Comparison of ENCODE assay signal across 44 cellular contexts in genomic region chr1:46537651-46538050, GRCh38. TPM values are rescaled to one million over a fixed set of nuclear protein-coding genes. Genes with fewer than 3 reads are reported as not detected.
"Had no signal": no experiment of that assay in that cellular context is flagged by ENCODE, and none has a peak within 500 bp of the region (broad histone marks: within the 10 kb centered on the region; RNA-seq: fewer than 3 reads in every experiment).

No MANE protein-coding gene starts in this region.

- DNase-seq: activated effector memory CD4-positive, alpha-beta T cell treated with anti-CD3 and anti-CD28 coated beads, Interleukin-2, amount 50 U/mL, for 16 hours; activated effector memory CD4-positive, alpha-beta T cell treated with Interleukin-2 at 50 U/mL for 16 hours; activated gamma-delta T cell; activated gamma-delta T cell treated with Interleukin-2 at 50 U/mL for 16 hours; activated naive CD4-positive, alpha-beta T cell; activated naive CD4-positive, alpha-beta T cell treated with anti-CD3 and anti-CD28 coated beads for 36 hours; activated naive CD4-positive, alpha-beta T cell treated with anti-CD3 and anti-CD28 coated beads, Interleukin-2, amount 10 ng/mL, durations not matched to agents 7 days and 5 days; activated naive CD4-positive, alpha-beta T cell treated with anti-CD3 and anti-CD28 coated beads, Interleukin-2, amount 50 U/mL, for 16 hours; activated naive CD4-positive, alpha-beta T cell treated with Interleukin-2 at 50 U/mL for 16 hours; activated naive CD8-positive, alpha-beta T cell treated with anti-CD3 and anti-CD28 coated beads for 36 hours; activated naive CD8-positive, alpha-beta T cell treated with anti-CD3 and anti-CD28 coated beads, Interleukin-2, amount 10 ng/mL, durations not matched to agents 7 days and 5 days; activated naive CD8-positive, alpha-beta T cell treated with anti-CD3 and anti-CD28 coated beads, Interleukin-2, amount 50 U/mL, for 24 hours; activated T-cell treated with anti-CD3 and anti-CD28 coated beads, Interleukin-2, amount 50 U/mL, for 1 hour; activated T-cell treated with anti-CD3 and anti-CD28 coated beads, Interleukin-2, amount 50 U/mL, for 24 hours; activated T-cell treated with anti-CD3 and anti-CD28 coated beads, Interleukin-2, amount 50 U/mL, for 4 hours; activated T-cell treated with anti-CD3 and anti-CD28 coated beads, Interleukin-2, amount 50 U/mL, for 48 hours; activated T-cell treated with anti-CD3 and anti-CD28 coated beads, Interleukin-2, amount 50 U/mL, for 72 hours; adrenal gland; amniotic stem cell; amygdala; anterior cingulate cortex; aorta; body of pancreas; brain microvascular endothelial cell; caudate nucleus; central memory CD4-positive, alpha-beta T cell; cerebellar nuclear complex had no signal

- H3K36me3 Mint-ChIP-seq: activated naive CD4-positive, alpha-beta T cell treated with anti-CD3 and anti-CD28 coated beads, Interleukin-2, amount 10 ng/mL, durations not matched to agents 7 days and 5 days; activated naive CD4-positive, alpha-beta T cell treated with anti-CD3 and anti-CD28 coated beads, Interleukin-2, amount 50 U/mL, for 24 hours; activated naive CD4-positive, alpha-beta T cell treated with anti-CD3 and anti-CD28 coated beads, Interleukin-2, amount 50 U/mL, for 72 hours; activated naive CD8-positive, alpha-beta T cell; activated naive CD8-positive, alpha-beta T cell treated with anti-CD3 and anti-CD28 coated beads for 36 hours; activated naive CD8-positive, alpha-beta T cell treated with anti-CD3 and anti-CD28 coated beads, Interleukin-2, amount 10 ng/mL, durations not matched to agents 7 days and 5 days; brain had no signal

- H3K9me3 ChIP-seq: adrenal gland, ascending aorta, body of pancreas, breast epithelium had no signal

- H3K9me3 Mint-ChIP-seq: activated naive CD4-positive, alpha-beta T cell treated with anti-CD3 and anti-CD28 coated beads for 36 hours; activated naive CD4-positive, alpha-beta T cell treated with anti-CD3 and anti-CD28 coated beads, Interleukin-2, amount 10 ng/mL, durations not matched to agents 7 days and 5 days; activated naive CD4-positive, alpha-beta T cell treated with anti-CD3 and anti-CD28 coated beads, Interleukin-2, amount 50 U/mL, for 24 hours; activated naive CD4-positive, alpha-beta T cell treated with anti-CD3 and anti-CD28 coated beads, Interleukin-2, amount 50 U/mL, for 72 hours; activated naive CD8-positive, alpha-beta T cell treated with anti-CD3 and anti-CD28 coated beads for 36 hours; activated naive CD8-positive, alpha-beta T cell treated with anti-CD3 and anti-CD28 coated beads, Interleukin-2, amount 10 ng/mL, durations not matched to agents 7 days and 5 days; activated naive CD8-positive, alpha-beta T cell treated with anti-CD3 and anti-CD28 coated beads, Interleukin-2, amount 50 U/mL, for 24 hours; activated T-cell treated with anti-CD3 and anti-CD28 coated beads, Interleukin-2, amount 50 U/mL, for 24 hours; activated T-cell treated with anti-CD3 and anti-CD28 coated beads, Interleukin-2, amount 50 U/mL, for 4 hours; activated T-cell treated with anti-CD3 and anti-CD28 coated beads, Interleukin-2, amount 50 U/mL, for 72 hours; activated T-helper 1 cell treated with anti-CD3 and anti-CD28 coated beads, Interleukin-12 subunit alpha, Interleukin-12 subunit beta, Interleukin-2, Interleukin-4 antibody, amounts not matched to agents 30 ng/mL and 10 ng/mL and 1 ng/mL, durations not matched to agents 14 hours and 24 hours and 36 hours; activated T-helper 17 cell treated with anti-CD3 and anti-CD28 coated beads, Interleukin-2, amount 50 U/mL, for 72 hours; activated T-helper 2 cell treated with anti-CD3 and anti-CD28 coated beads, Interferon-gamma antibody, Interleukin-2, Interleukin-4, amounts not matched to agents 10 μg/mL and 5 μg/mL and 100 μg/mL, durations not matched to agents 14 hours and 24 hours and 36 hours; central memory CD8-positive, alpha-beta T cell had no signal

- H3K27me3 ChIP-seq: ascending aorta, body of pancreas had no signal

- FAIRE-seq: astrocyte, bronchial epithelial cell had no signal

- H3K27ac ChIP-seq: adrenal gland, ascending aorta, body of pancreas, brain microvascular endothelial cell, breast epithelium, cardiac muscle cell had no signal

- H3K4me1 ChIP-seq: breast epithelium had no signal

- H3K4me3 Mint-ChIP-seq: activated naive CD4-positive, alpha-beta T cell treated with anti-CD3 and anti-CD28 coated beads for 36 hours; activated naive CD4-positive, alpha-beta T cell treated with anti-CD3 and anti-CD28 coated beads, Interleukin-2, amount 10 ng/mL, durations not matched to agents 7 days and 5 days; activated naive CD4-positive, alpha-beta T cell treated with anti-CD3 and anti-CD28 coated beads, Interleukin-2, amount 50 U/mL, for 24 hours; activated naive CD8-positive, alpha-beta T cell; activated naive CD8-positive, alpha-beta T cell treated with anti-CD3 and anti-CD28 coated beads for 36 hours; activated naive CD8-positive, alpha-beta T cell treated with anti-CD3 and anti-CD28 coated beads, Interleukin-2, amount 10 ng/mL, durations not matched to agents 7 days and 5 days; activated naive CD8-positive, alpha-beta T cell treated with anti-CD3 and anti-CD28 coated beads, Interleukin-2, amount 50 U/mL, for 24 hours; activated T-cell treated with anti-CD3 and anti-CD28 coated beads, Interleukin-2, amount 50 U/mL, for 24 hours; activated T-cell treated with anti-CD3 and anti-CD28 coated beads, Interleukin-2, amount 50 U/mL, for 4 hours; activated T-cell treated with anti-CD3 and anti-CD28 coated beads, Interleukin-2, amount 50 U/mL, for 72 hours; activated T-helper 1 cell treated with anti-CD3 and anti-CD28 coated beads, Interleukin-12 subunit alpha, Interleukin-12 subunit beta, Interleukin-2, Interleukin-4 antibody, amounts not matched to agents 30 ng/mL and 10 ng/mL and 1 ng/mL, durations not matched to agents 14 hours and 24 hours and 36 hours; activated T-helper 17 cell treated with anti-CD3 and anti-CD28 coated beads, Interleukin-2, amount 50 U/mL, for 72 hours; brain; central memory CD8-positive, alpha-beta T cell had no signal

- ATAC-seq: activated naive CD4-positive, alpha-beta T cell treated with anti-CD3 and anti-CD28 coated beads, Interleukin-2, amount 50 U/mL, for 72 hours; activated naive CD8-positive, alpha-beta T cell treated with anti-CD3 and anti-CD28 coated beads, Interleukin-2, amount 50 U/mL, for 24 hours; activated T-cell treated with anti-CD3 and anti-CD28 coated beads, Interleukin-2, amount 50 U/mL, for 4 hours; activated T-cell treated with anti-CD3 and anti-CD28 coated beads, Interleukin-2, amount 50 U/mL, for 72 hours; activated T-helper 17 cell treated with anti-CD3 and anti-CD28 coated beads, Interleukin-2, amount 50 U/mL, for 72 hours; body of pancreas had no signal

- H3K36me3 ChIP-seq: adrenal gland, ascending aorta, brain microvascular endothelial cell, breast epithelium, cardiac muscle cell had no signal

- H3K4me3 ChIP-seq: adrenal gland, ascending aorta, body of pancreas, breast epithelium, cardiac muscle cell had no signal

- H3K27ac Mint-ChIP-seq: activated naive CD4-positive, alpha-beta T cell treated with anti-CD3 and anti-CD28 coated beads for 36 hours; activated naive CD4-positive, alpha-beta T cell treated with anti-CD3 and anti-CD28 coated beads, Interleukin-2, amount 10 ng/mL, durations not matched to agents 7 days and 5 days; activated naive CD4-positive, alpha-beta T cell treated with anti-CD3 and anti-CD28 coated beads, Interleukin-2, amount 50 U/mL, for 24 hours; activated naive CD4-positive, alpha-beta T cell treated with anti-CD3 and anti-CD28 coated beads, Interleukin-2, amount 50 U/mL, for 72 hours; activated naive CD8-positive, alpha-beta T cell; activated naive CD8-positive, alpha-beta T cell treated with anti-CD3 and anti-CD28 coated beads for 36 hours; activated naive CD8-positive, alpha-beta T cell treated with anti-CD3 and anti-CD28 coated beads, Interleukin-2, amount 10 ng/mL, durations not matched to agents 7 days and 5 days; activated naive CD8-positive, alpha-beta T cell treated with anti-CD3 and anti-CD28 coated beads, Interleukin-2, amount 50 U/mL, for 24 hours; activated T-cell treated with anti-CD3 and anti-CD28 coated beads, Interleukin-2, amount 50 U/mL, for 24 hours; activated T-cell treated with anti-CD3 and anti-CD28 coated beads, Interleukin-2, amount 50 U/mL, for 72 hours; activated T-helper 1 cell treated with anti-CD3 and anti-CD28 coated beads, Interleukin-12 subunit alpha, Interleukin-12 subunit beta, Interleukin-2, Interleukin-4 antibody, amounts not matched to agents 30 ng/mL and 10 ng/mL and 1 ng/mL, durations not matched to agents 14 hours and 24 hours and 36 hours; activated T-helper 17 cell treated with anti-CD3 and anti-CD28 coated beads, Interleukin-2, amount 50 U/mL, for 72 hours; activated T-helper 2 cell treated with anti-CD3 and anti-CD28 coated beads, Interferon-gamma antibody, Interleukin-2, Interleukin-4, amounts not matched to agents 10 μg/mL and 5 μg/mL and 100 μg/mL, durations not matched to agents 14 hours and 24 hours and 36 hours; brain had no signal

RNA-seq across cellular contexts. Expression of gene KNCN, which starts 13.8 kb away (rescaled TPM):
- total RNA-seq: activated naive CD4-positive, alpha-beta T cell treated with anti-CD3 and anti-CD28 coated beads for 36 hours; activated naive CD4-positive, alpha-beta T cell treated with anti-CD3 and anti-CD28 coated beads, Interleukin-2, amount 50 U/mL, for 72 hours; activated naive CD8-positive, alpha-beta T cell treated with anti-CD3 and anti-CD28 coated beads for 36 hours; activated naive CD8-positive, alpha-beta T cell treated with anti-CD3 and anti-CD28 coated beads, Interleukin-2, amount 10 ng/mL, durations not matched to agents 7 days and 5 days; activated T-cell treated with anti-CD3 and anti-CD28 coated beads, Interleukin-2, amount 50 U/mL, for 4 hours; activated T-cell treated with anti-CD3 and anti-CD28 coated beads, Interleukin-2, amount 50 U/mL, for 72 hours; activated T-helper 1 cell treated with anti-CD3 and anti-CD28 coated beads, Interleukin-12 subunit alpha, Interleukin-12 subunit beta, Interleukin-2, Interleukin-4 antibody, amounts not matched to agents 30 ng/mL and 10 ng/mL and 1 ng/mL, durations not matched to agents 14 hours and 24 hours and 36 hours; activated T-helper 17 cell treated with anti-CD3 and anti-CD28 coated beads, Interleukin-2, amount 50 U/mL, for 72 hours; activated T-helper 2 cell treated with anti-CD3 and anti-CD28 coated beads, Interferon-gamma antibody, Interleukin-2, Interleukin-4, amounts not matched to agents 10 μg/mL and 5 μg/mL and 100 μg/mL, durations not matched to agents 14 hours and 24 hours and 36 hours; adrenal gland; aorta; ascending aorta; astrocyte; body of pancreas; breast epithelium; bronchial epithelial cell; cardiac muscle cell; cardiac septum; cerebellum; chondrocyte had no signal
- polyA plus RNA-seq: adipose tissue, cardiac muscle cell had no signal

RNA-seq across cellular contexts. Expression of gene DMBX1, which starts 48.0 kb away (rescaled TPM):
- total RNA-seq: activated naive CD4-positive, alpha-beta T cell treated with anti-CD3 and anti-CD28 coated beads for 36 hours; activated naive CD8-positive, alpha-beta T cell treated with anti-CD3 and anti-CD28 coated beads for 36 hours; activated T-cell treated with anti-CD3 and anti-CD28 coated beads, Interleukin-2, amount 50 U/mL, for 4 hours; activated T-helper 1 cell treated with anti-CD3 and anti-CD28 coated beads, Interleukin-12 subunit alpha, Interleukin-12 subunit beta, Interleukin-2, Interleukin-4 antibody, amounts not matched to agents 30 ng/mL and 10 ng/mL and 1 ng/mL, durations not matched to agents 14 hours and 24 hours and 36 hours; activated T-helper 2 cell treated with anti-CD3 and anti-CD28 coated beads, Interferon-gamma antibody, Interleukin-2, Interleukin-4, amounts not matched to agents 10 μg/mL and 5 μg/mL and 100 μg/mL, durations not matched to agents 14 hours and 24 hours and 36 hours; aorta; ascending aorta; body of pancreas; breast epithelium; bronchial epithelial cell; cardiac muscle cell; cardiac septum; chondrocyte had no signal
- polyA plus RNA-seq: cardiac muscle cell had no signal
